In genomic region chrX:1395646-1396216, GRCh38 we compare ENCODE assay signal across 19 cellular contexts. TPM values are rescaled to one million over a fixed set of nuclear protein-coding genes. Genes with fewer than 3 reads are reported as not detected.
DNase-seq lines count a peak whose midpoint lies in the region; ATAC-seq, FAIRE-seq and TF ChIP-seq lines count a peak whose summit lies in the region.
"Had no signal": no experiment of that assay in that cellular context is flagged by ENCODE, and none has a peak within 500 bp of the region (broad histone marks: within the 10 kb centered on the region; RNA-seq: fewer than 3 reads in every experiment).

No MANE protein-coding gene starts in this region.

- H3K4me3 ChIP-seq in fibroblast of lung (replicated peaks in 1 of 4; ENCODE audit: control extremely low read depth in 1 of 4, insufficient read depth in 1 of 4, low read depth in 3 of 4, low read length in 4 of 4) = no peak overlapping the region
- H3K4me3 ChIP-seq: ascending aorta, colonic mucosa, heart right ventricle, psoas muscle, thoracic aorta had no signal

- peaks cover 34% of the 10 kb centered on the region for H3K79me2 ChIP-seq in fibroblast of lung (ENCODE audit: control insufficient read depth, insufficient read depth, low read length)

- TF ChIP-seq CTCF in fibroblast of lung (conservative IDR thresholded peaks at IDR 0.05 in 1 of 2, IDR thresholded peaks at IDR 0.05 in 1 of 2; ENCODE audit: low read depth in 1 of 2, low read length in 2 of 2) (no peak), GM10248 (IDR thresholded peaks at IDR 0.05; ENCODE audit: control extremely low read depth, extremely low read depth, low read depth, missing control alignments) (no peak)

- H3K27ac Mint-ChIP-seq in stimulated activated memory B cell treated with anti-CD40 and anti-IgM and Interleukin-4, amounts not matched to agents 10 μg/mL and 1 μg/mL and 100 μg/mL, for 72 hours = no peak overlapping the region

- no peak overlapping the region for H2AFZ ChIP-seq in fibroblast of lung (ENCODE audit: low read length)

- peak; percentile 59 for FAIRE-seq in HTR-8/SVneo (lab: Jason Lieb, UNC)

- H3K27me3 ChIP-seq in fibroblast of lung (ENCODE audit: control insufficient read depth, insufficient read depth, low read length) = no peaks in the 10 kb centered on the region
- H3K27me3 ChIP-seq: ascending aorta, colonic mucosa, heart right ventricle had no signal

- H3K4me3 Mint-ChIP-seq in activated T-cell treated with anti-CD3 and anti-CD28 coated beads, Interleukin-2, amount 50 U/mL, for 4 hours = peak overlapping the region; percentile 27
- H3K4me3 Mint-ChIP-seq in stimulated activated memory B cell treated with anti-CD40 and anti-IgM and Interleukin-4, amounts not matched to agents 10 μg/mL and 1 μg/mL and 100 μg/mL, for 72 hours = peak overlapping the region; percentile 2

- H3K4me1 Mint-ChIP-seq in activated T-cell treated with anti-CD3 and anti-CD28 coated beads, Interleukin-2, amount 50 U/mL, for 4 hours (ENCODE audit: low read depth) = peaks cover 29% of the 10 kb centered on the region
- peaks cover 43% of the 10 kb centered on the region for H3K4me1 Mint-ChIP-seq in stimulated activated memory B cell treated with anti-CD40 and anti-IgM and Interleukin-4, amounts not matched to agents 10 μg/mL and 1 μg/mL and 100 μg/mL, for 72 hours

- H3K27ac ChIP-seq in fibroblast of lung (ENCODE audit: insufficient read depth, low read length) = no peak overlapping the region
- H3K27ac ChIP-seq: ascending aorta, colonic mucosa, psoas muscle had no signal

- peaks cover 7% of the 10 kb centered on the region for H3K36me3 ChIP-seq in fibroblast of lung (ENCODE audit: control insufficient read depth, insufficient read depth, low read length)
- H3K36me3 ChIP-seq: ascending aorta, colonic mucosa, thoracic aorta had no signal

- H4K20me1 ChIP-seq in fibroblast of lung (ENCODE audit: control insufficient read depth, extremely low read depth, insufficient read depth, low read length) = no peaks in the 10 kb centered on the region

- H3K9me3 Mint-ChIP-seq in activated T-cell treated with anti-CD3 and anti-CD28 coated beads, Interleukin-2, amount 50 U/mL, for 4 hours = no peaks in the 10 kb centered on the region
- peaks cover 8% of the 10 kb centered on the region for H3K9me3 Mint-ChIP-seq in stimulated activated memory B cell treated with anti-CD40 and anti-IgM and Interleukin-4, amounts not matched to agents 10 μg/mL and 1 μg/mL and 100 μg/mL, for 72 hours

- no peak for DNase-seq in activated T-cell treated with anti-CD3 and anti-CD28 coated beads, Interleukin-2, amount 50 U/mL, for 4 hours
- no peak for DNase-seq in activated T-cell treated with anti-CD3 and anti-CD28 coated beads, Interleukin-2, amount 50 U/mL, for 1 hour
- DNase-seq in HTR-8/SVneo (ENCODE audit: insufficient read length, low spot score) = no peak
- DNase-seq in fibroblast of lung (ENCODE audit: low read depth in 2 of 2) = no peak
- DNase-seq in GM10248 (ENCODE audit: extremely low spot score) = no peak
- no peak for DNase-seq in effector CD4-positive, alpha-beta T cell
- DNase-seq in NK-92 treated with Interleukin-12 subunit alpha and Interleukin-12 subunit beta, amount 100 ng/mL, for 24 hours (lab: John Stamatoyannopoulos, UW) = no peak
- DNase-seq: ACHN; activated CD4-positive, CD25-positive, alpha-beta regulatory T cell; colonic mucosa; erythroblast; NCI-H187; NCI-H524 had no signal

- no peaks in the 10 kb centered on the region for H3K27me3 Mint-ChIP-seq in activated T-cell treated with anti-CD3 and anti-CD28 coated beads, Interleukin-2, amount 50 U/mL, for 4 hours (ENCODE audit: low read depth)
- no peaks in the 10 kb centered on the region for H3K27me3 Mint-ChIP-seq in stimulated activated memory B cell treated with anti-CD40 and anti-IgM and Interleukin-4, amounts not matched to agents 10 μg/mL and 1 μg/mL and 100 μg/mL, for 72 hours

- H3K4me2 ChIP-seq in fibroblast of lung (ENCODE audit: extremely low read depth, insufficient read depth, low read length) = peak overlapping the region; percentile 15

- H3K4me1 ChIP-seq in fibroblast of lung (ENCODE audit: control insufficient read depth, extremely low read depth, insufficient read depth, low read length) = peaks cover 8% of the 10 kb centered on the region
- H3K4me1 ChIP-seq: colonic mucosa had no signal

- H3K9ac ChIP-seq in fibroblast of lung (ENCODE audit: insufficient read depth, low read length) = no peak overlapping the region

- POLR2A ChIA-PET in GM10248 (lab: Yijun Ruan, JAX) = no interaction called here

- no peak for ATAC-seq in activated T-cell treated with anti-CD3 and anti-CD28 coated beads, Interleukin-2, amount 50 U/mL, for 4 hours
- ATAC-seq in stimulated activated memory B cell treated with anti-CD40 and anti-IgM and Interleukin-4, amounts not matched to agents 10 μg/mL and 1 μg/mL and 100 μg/mL, for 72 hours = no peak
- ATAC-seq: heart right ventricle, psoas muscle had no signal

- peaks cover 18% of the 10 kb centered on the region for H3K36me3 Mint-ChIP-seq in activated T-cell treated with anti-CD3 and anti-CD28 coated beads, Interleukin-2, amount 50 U/mL, for 4 hours (ENCODE audit: insufficient read depth)
- peaks cover 36% of the 10 kb centered on the region for H3K36me3 Mint-ChIP-seq in stimulated activated memory B cell treated with anti-CD40 and anti-IgM and Interleukin-4, amounts not matched to agents 10 μg/mL and 1 μg/mL and 100 μg/mL, for 72 hours

- no peaks in the 10 kb centered on the region for H3K9me3 ChIP-seq in fibroblast of lung (ENCODE audit: control insufficient read depth, insufficient read depth, low read depth, low read length)
- H3K9me3 ChIP-seq: ascending aorta, colonic mucosa, heart right ventricle, psoas muscle, thoracic aorta had no signal

- CTCF ChIA-PET in GM10248 (lab: Yijun Ruan, JAX) = no interaction called here

RNA-seq across cellular contexts. Expression of gene SLC25A6, which starts 3.8 kb away (rescaled TPM):
- 100 to 1,000 TPM; 518 to 544 (median 518) TPM for total RNA-seq in activated T-cell treated with anti-CD3 and anti-CD28 coated beads, Interleukin-2, amount 50 U/mL, for 4 hours
- 158 and 194 TPM in 2 replicates for total RNA-seq in fibroblast of lung
- 220 and 228 TPM in 2 replicates for polyA plus RNA-seq in fibroblast of lung
- 464 and 513 TPM in 2 replicates for polyA plus RNA-seq in fibroblast of lung (2012)
- 150 and 196 TPM in 2 replicates for polyA minus RNA-seq in fibroblast of lung (ENCODE audit: low replicate concordance)

RNA-seq across cellular contexts. Expression of gene ASMTL, which starts 57.0 kb away (rescaled TPM):
- total RNA-seq in activated T-cell treated with anti-CD3 and anti-CD28 coated beads, Interleukin-2, amount 50 U/mL, for 4 hours = 10 to 100 TPM; 33.0 to 53.2 (median 36.9) TPM
- 11.0 and 12.9 TPM in 2 replicates for total RNA-seq in fibroblast of lung
- polyA plus RNA-seq in fibroblast of lung = 17.7 and 19.8 TPM in 2 replicates
- 29.7 and 31.9 TPM in 2 replicates for polyA plus RNA-seq in fibroblast of lung (2012)
- polyA minus RNA-seq in fibroblast of lung (ENCODE audit: low replicate concordance) = 21.6 and 21.9 TPM in 2 replicates

RNA-seq across cellular contexts. Expression of gene IL3RA, which starts 59.1 kb away (rescaled TPM):
- total RNA-seq in activated T-cell treated with anti-CD3 and anti-CD28 coated beads, Interleukin-2, amount 50 U/mL, for 4 hours = under 1 TPM; 0.34 to 0.76 (median 0.76) TPM
- total RNA-seq in fibroblast of lung = under 0.01 TPM in 1 of 2 replicates, not detected in the other
- polyA plus RNA-seq in fibroblast of lung = 0.03 TPM in 1 of 2 replicates, not detected in the other
- polyA plus RNA-seq in fibroblast of lung (2012) = not detected in 2 replicates
- polyA minus RNA-seq in fibroblast of lung (ENCODE audit: low replicate concordance) = not detected in 2 replicates
- total RNA-seq: HT-29 had no signal
